ENCODE assay signal across 11 cellular contexts in the genomic region with DNA sequence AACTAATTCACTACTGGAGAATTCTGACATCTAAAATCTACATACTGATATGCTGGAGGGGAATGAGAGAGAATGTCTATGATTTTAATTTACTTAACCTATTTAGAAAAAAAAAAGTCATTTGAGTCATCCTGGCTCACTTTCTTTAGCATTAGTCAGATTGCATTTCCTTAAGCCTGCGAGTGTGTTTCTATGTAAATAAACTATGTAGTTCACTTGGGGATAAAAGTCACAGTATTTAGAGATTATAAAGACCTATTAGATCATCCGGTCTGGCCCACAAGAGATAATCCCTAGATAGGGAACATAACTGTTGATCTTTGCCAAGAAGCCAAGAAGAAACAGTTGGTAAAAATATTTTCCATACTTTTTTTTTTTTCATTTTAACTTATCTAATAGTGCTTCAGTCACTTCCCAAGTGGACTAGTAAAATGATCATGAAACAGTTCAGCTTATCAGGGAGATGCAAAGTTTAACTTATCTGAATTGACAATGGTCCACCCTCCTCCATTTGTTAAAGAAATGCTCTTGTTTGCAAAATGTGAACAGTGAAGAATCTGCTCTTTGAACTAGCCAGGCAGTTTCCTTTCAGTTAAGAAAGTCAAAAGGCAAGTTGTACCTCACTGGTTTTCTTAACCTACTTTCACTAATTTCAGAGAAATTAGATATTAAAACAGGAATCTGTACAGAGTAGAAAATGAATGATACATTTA. TPM values are rescaled to one million over a fixed set of nuclear protein-coding genes. Genes with fewer than 3 reads are reported as not detected.
DNase-seq lines count a peak whose midpoint lies in the region; ATAC-seq and TF ChIP-seq lines count a peak whose summit lies in the region.
"Had no signal": no experiment of that assay in that cellular context is flagged by ENCODE, and none has a peak within 500 bp of the region (broad histone marks: within the 10 kb centered on the region; RNA-seq: fewer than 3 reads in every experiment).

No MANE protein-coding gene starts in this region.

- H3K36me3 ChIP-seq in HCT116 (ENCODE audit: control insufficient read depth in 1 of 2, insufficient read depth in 2 of 2, low read length in 2 of 2) = peaks cover 0 to 30% of the 10 kb centered on the region in 2 experiments; a peak in 2 of 4 replicates
- no peaks in the 10 kb centered on the region for H3K36me3 ChIP-seq in WERI-Rb-1
- H3K36me3 ChIP-seq: vagina had no signal

- H3K4me3 ChIP-seq in HCT116 (replicated peaks in 1 of 2; ENCODE audit: low read depth in 1 of 2, low read length in 2 of 2) (no peak overlapping the region; a peak in 1 of 4 replicates), WERI-Rb-1 (ENCODE audit: low read depth, low read length) (no peak overlapping the region)
- H3K4me3 ChIP-seq: vagina had no signal

- no peaks in the 10 kb centered on the region for H3K9me3 ChIP-seq in HCT116 (ENCODE audit: control insufficient read depth in 1 of 2, insufficient read depth in 1 of 2, low read depth in 1 of 2, low read length in 2 of 2)
- no peaks in the 10 kb centered on the region for H3K9me3 ChIP-seq in WERI-Rb-1 (ENCODE audit: severe bottlenecking)
- H3K9me3 ChIP-seq: vagina had no signal

- DNase-seq in HCT116 (ENCODE audit: low read depth, low spot score) (peak; percentile 79), amniotic stem cell (lab: John Stamatoyannopoulos, UW) (peak; percentile 83), glomerular visceral epithelial cell (ENCODE audit: extremely low spot score) (peak; percentile 39), stromal cell of bone marrow (ENCODE audit: low read depth) (peak; percentile 79), WERI-Rb-1 (no peak), UCSD-AML1 (lab: John Stamatoyannopoulos, UW; ENCODE audit: unreplicated experiment) (no peak), DMS 273 (lab: John Stamatoyannopoulos, UW; ENCODE audit: unreplicated experiment) (no peak), anterior cingulate cortex (lab: John Stamatoyannopoulos, UW) (no peak)
- DNase-seq: NCI-H146; stimulated activated CD4-positive, alpha-beta T cell treated with anti-CD3 and anti-CD28 coated beads, Interleukin-1b, Interleukin-23, amount 100 ng/mL, for 48 hours had no signal

- POLR2A ChIA-PET in HCT116 (lab: Charles Lee) = interaction anchor here (2.7 kb wide), 1 partner anchor 13 kb away, joined by 8 read pairs; no protein-coding TSS in a partner anchor

- H3K27me3 ChIP-seq in HCT116 (ENCODE audit: insufficient read depth, low read length) (no peaks in the 10 kb centered on the region), WERI-Rb-1 (ENCODE audit: insufficient read depth, low read depth, severe bottlenecking) (no peaks in the 10 kb centered on the region)
- H3K27me3 ChIP-seq: vagina had no signal

- peak overlapping the region; percentile 61 for H3K4me2 ChIP-seq in HCT116 (ENCODE audit: low read length)

- peak; percentile 37 for ATAC-seq in HCT116

- TF ChIP-seq POLR2A in HCT116 (IDR thresholded peaks at IDR 0.05; ENCODE audit: borderline replicate concordance, extremely low read depth, insufficient read depth, insufficient read length) = no peak

- RAD21 ChIA-PET in HCT116 (lab: Charles Lee; ENCODE audit: low non-redundant PET in 1 of 2, low total read pairs in 2 of 2, uncharacterized antibody in 2 of 2, unreplicated experiment in 2 of 2) = no interaction called here

- CTCF ChIA-PET in HCT116 (lab: Charles Lee) = interaction anchor here (1.0 kb wide), 2 partner anchors 29 to 64 kb away, joined by 3 to 4 read pairs; no protein-coding TSS in a partner anchor

- TF ChIP-seq CTCF in HCT116 (IDR thresholded peaks at IDR 0.05 in 2 of 3, conservative IDR thresholded peaks at IDR 0.05 in 1 of 3; ENCODE audit: borderline replicate concordance in 1 of 3, insufficient read depth in 1 of 3, low read depth in 2 of 3, low read length in 2 of 3) = no peak
- no peak for TF ChIP-seq CTCF in WERI-Rb-1 (IDR thresholded peaks at IDR 0.05; ENCODE audit: low read depth, low read length)

- H3K79me2 ChIP-seq in HCT116 (ENCODE audit: insufficient read depth, low read length) = peaks cover 100% of the 10 kb centered on the region

- no peaks in the 10 kb centered on the region for H4K20me1 ChIP-seq in HCT116 (ENCODE audit: insufficient read depth)

- no peaks in the 10 kb centered on the region for H3K9me2 ChIP-seq in HCT116 (ENCODE audit: insufficient read depth)

- H3K4me1 ChIP-seq in HCT116 (ENCODE audit: control insufficient read depth in 1 of 2, insufficient read depth in 2 of 2, low read length in 2 of 2) = peaks cover 93 to 100% of the 10 kb centered on the region in 2 experiments

- no peak; the same call in 1 of the 2 replicates for TF ChIP-seq RAD21 in HCT116 (IDR thresholded peaks at IDR 0.05; ENCODE audit: low read depth)

- intact Hi-C loops in HCT116 (cut with micrococcal nuclease) = loop anchor here (5.0 kb wide), 2 partner anchors 45 to 65 kb away; no protein-coding TSS in a partner anchor

- H3K27ac ChIP-seq in HCT116 (ENCODE audit: low read depth, low read length) (peak overlapping the region; percentile 95), WERI-Rb-1 (no peak overlapping the region)
- H3K27ac ChIP-seq: vagina had no signal

- no peak overlapping the region for H2AFZ ChIP-seq in HCT116 (ENCODE audit: low read depth, low read length, poor library complexity, severe bottlenecking)

- H3K9ac ChIP-seq in HCT116 (ENCODE audit: low read length) = peak overlapping the region; percentile 61

- BruUV-seq in HCT116 (replicated peaks; lab: Mats Ljungman, UMichigan) = TSS peak; percentile 88

TF ChIP-seq in HCT116, 20 proteins besides CTCF, POLR2A, EP300 and RAD21 (continues in another document):
- TF ChIP-seq, protein P1, sequence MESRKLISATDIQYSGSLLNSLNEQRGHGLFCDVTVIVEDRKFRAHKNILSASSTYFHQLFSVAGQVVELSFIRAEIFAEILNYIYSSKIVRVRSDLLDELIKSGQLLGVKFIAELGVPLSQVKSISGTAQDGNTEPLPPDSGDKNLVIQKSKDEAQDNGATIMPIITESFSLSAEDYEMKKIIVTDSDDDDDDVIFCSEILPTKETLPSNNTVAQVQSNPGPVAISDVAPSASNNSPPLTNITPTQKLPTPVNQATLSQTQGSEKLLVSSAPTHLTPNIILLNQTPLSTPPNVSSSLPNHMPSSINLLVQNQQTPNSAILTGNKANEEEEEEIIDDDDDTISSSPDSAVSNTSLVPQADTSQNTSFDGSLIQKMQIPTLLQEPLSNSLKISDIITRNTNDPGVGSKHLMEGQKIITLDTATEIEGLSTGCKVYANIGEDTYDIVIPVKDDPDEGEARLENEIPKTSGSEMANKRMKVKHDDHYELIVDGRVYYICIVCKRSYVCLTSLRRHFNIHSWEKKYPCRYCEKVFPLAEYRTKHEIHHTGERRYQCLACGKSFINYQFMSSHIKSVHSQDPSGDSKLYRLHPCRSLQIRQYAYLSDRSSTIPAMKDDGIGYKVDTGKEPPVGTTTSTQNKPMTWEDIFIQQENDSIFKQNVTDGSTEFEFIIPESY (IDR thresholded peaks at IDR 0.05; ENCODE audit: extremely low read depth, insufficient replicate concordance, low read length) = peak; percentile 30
- no peak for TF ChIP-seq EZH2phosphoT487 (IDR thresholded peaks at IDR 0.05; ENCODE audit: borderline replicate concordance)
- TF ChIP-seq ZFX (IDR thresholded peaks at IDR 0.05) = no peak
- TF ChIP-seq SIN3A (IDR thresholded peaks at IDR 0.05; ENCODE audit: low read depth) = peak; percentile 58
- TF ChIP-seq CBX3 (IDR thresholded peaks at IDR 0.05; ENCODE audit: low read depth) = no peak; the same call in 1 of the 2 replicates
- peak; percentile 72 for TF ChIP-seq TCF7L2 (IDR thresholded peaks at IDR 0.05; ENCODE audit: borderline replicate concordance, extremely low read depth, insufficient read depth, insufficient read length)
- no peak for TF ChIP-seq ZNF274 (IDR thresholded peaks at IDR 0.05; ENCODE audit: low read depth, low read length)
- TF ChIP-seq SRF (IDR thresholded peaks at IDR 0.05; ENCODE audit: low read depth) = peak; percentile 37; the same call in 1 of the 2 replicates
- 0 out of 2 replicates have a peak, but pooled peaks have one; percentile 34 for TF ChIP-seq POLR2AphosphoS5 (IDR thresholded peaks at IDR 0.05; ENCODE audit: low read depth, low read length)
- TF ChIP-seq FOSL1 (IDR thresholded peaks at IDR 0.05; ENCODE audit: low read depth) = peak; percentile 84
- TF ChIP-seq EZH2 (IDR thresholded peaks at IDR 0.05) = no peak
- TF ChIP-seq, protein P2, sequence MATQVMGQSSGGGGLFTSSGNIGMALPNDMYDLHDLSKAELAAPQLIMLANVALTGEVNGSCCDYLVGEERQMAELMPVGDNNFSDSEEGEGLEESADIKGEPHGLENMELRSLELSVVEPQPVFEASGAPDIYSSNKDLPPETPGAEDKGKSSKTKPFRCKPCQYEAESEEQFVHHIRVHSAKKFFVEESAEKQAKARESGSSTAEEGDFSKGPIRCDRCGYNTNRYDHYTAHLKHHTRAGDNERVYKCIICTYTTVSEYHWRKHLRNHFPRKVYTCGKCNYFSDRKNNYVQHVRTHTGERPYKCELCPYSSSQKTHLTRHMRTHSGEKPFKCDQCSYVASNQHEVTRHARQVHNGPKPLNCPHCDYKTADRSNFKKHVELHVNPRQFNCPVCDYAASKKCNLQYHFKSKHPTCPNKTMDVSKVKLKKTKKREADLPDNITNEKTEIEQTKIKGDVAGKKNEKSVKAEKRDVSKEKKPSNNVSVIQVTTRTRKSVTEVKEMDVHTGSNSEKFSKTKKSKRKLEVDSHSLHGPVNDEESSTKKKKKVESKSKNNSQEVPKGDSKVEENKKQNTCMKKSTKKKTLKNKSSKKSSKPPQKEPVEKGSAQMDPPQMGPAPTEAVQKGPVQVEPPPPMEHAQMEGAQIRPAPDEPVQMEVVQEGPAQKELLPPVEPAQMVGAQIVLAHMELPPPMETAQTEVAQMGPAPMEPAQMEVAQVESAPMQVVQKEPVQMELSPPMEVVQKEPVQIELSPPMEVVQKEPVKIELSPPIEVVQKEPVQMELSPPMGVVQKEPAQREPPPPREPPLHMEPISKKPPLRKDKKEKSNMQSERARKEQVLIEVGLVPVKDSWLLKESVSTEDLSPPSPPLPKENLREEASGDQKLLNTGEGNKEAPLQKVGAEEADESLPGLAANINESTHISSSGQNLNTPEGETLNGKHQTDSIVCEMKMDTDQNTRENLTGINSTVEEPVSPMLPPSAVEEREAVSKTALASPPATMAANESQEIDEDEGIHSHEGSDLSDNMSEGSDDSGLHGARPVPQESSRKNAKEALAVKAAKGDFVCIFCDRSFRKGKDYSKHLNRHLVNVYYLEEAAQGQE (IDR thresholded peaks at IDR 0.05; ENCODE audit: low read depth) = no peak
- TF ChIP-seq, protein P3, sequence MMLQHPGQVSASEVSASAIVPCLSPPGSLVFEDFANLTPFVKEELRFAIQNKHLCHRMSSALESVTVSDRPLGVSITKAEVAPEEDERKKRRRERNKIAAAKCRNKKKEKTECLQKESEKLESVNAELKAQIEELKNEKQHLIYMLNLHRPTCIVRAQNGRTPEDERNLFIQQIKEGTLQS (IDR thresholded peaks at IDR 0.05) = no peak
- TF ChIP-seq YY1 (IDR thresholded peaks at IDR 0.05; ENCODE audit: extremely low read depth, insufficient replicate concordance, low read depth, low read length) = no peak
- peak; percentile 75 for TF ChIP-seq JUND (IDR thresholded peaks at IDR 0.05)
- TF ChIP-seq CEBPB (IDR thresholded peaks at IDR 0.05; ENCODE audit: low read depth) = peak; percentile 64; the same call in 1 of the 2 replicates

RNA-seq across cellular contexts. Expression of a gene that starts 21.2 kb away (rescaled TPM):
- total RNA-seq in HCT116 (2021; ENCODE audit: unreplicated experiment) = 8.9 TPM
- polyA plus RNA-seq in HCT116 (2012) = 0.34 and 0.35 TPM in 2 replicates

Comparison
In these comparisons a context has a peak if more than half of its experiments do, and no peak if none do; other contexts are left out.
1. DNase-seq: peak in HCT116 (single experiment), amniotic stem cell (single experiment), glomerular visceral epithelial cell (single experiment) and stromal cell of bone marrow (single experiment); none in WERI-Rb-1 (single experiment), UCSD-AML1 (single experiment), DMS 273 (single experiment) and anterior cingulate cortex (0 of 58).